In genomic region chr17:57889252-57889651, GRCh38 we compare ENCODE assay signal across 14 cellular contexts. TPM values are rescaled to one million over a fixed set of nuclear protein-coding genes. Genes with fewer than 3 reads are reported as not detected.
DNase-seq lines count a peak whose midpoint lies in the region; ATAC-seq, FAIRE-seq and TF ChIP-seq lines count a peak whose summit lies in the region.
"Had no signal": no experiment of that assay in that cellular context is flagged by ENCODE, and none has a peak within 500 bp of the region (broad histone marks: within the 10 kb centered on the region; RNA-seq: fewer than 3 reads in every experiment).

No MANE protein-coding gene starts in this region.

- H4K20me1 ChIP-seq in mammary epithelial cell (ENCODE audit: insufficient read depth, low read length), result no peaks in the 10 kb centered on the region
- no peaks in the 10 kb centered on the region for H4K20me1 ChIP-seq in osteoblast (ENCODE audit: insufficient read depth, low read length)

- no peaks in the 10 kb centered on the region for H3K36me3 ChIP-seq in mammary epithelial cell (ENCODE audit: insufficient read depth, low read length)
- H3K36me3 ChIP-seq in endodermal cell (ENCODE audit: control insufficient read depth, insufficient read depth, low read length), result peaks cover 3% of the 10 kb centered on the region
- peaks cover 7% of the 10 kb centered on the region for H3K36me3 ChIP-seq in osteoblast (ENCODE audit: insufficient read depth, low read length)

- ATAC-seq in GM18861 (IDR thresholded peaks at IDR 0.05; ENCODE audit: unreplicated experiment), result no peak
- ATAC-seq: CD8-positive, alpha-beta T cell had no signal

- H3K9me3 ChIP-seq in mammary epithelial cell (replicated peaks; ENCODE audit: insufficient read depth, low read length), result no peaks in the 10 kb centered on the region
- H3K9me3 ChIP-seq in endodermal cell (ENCODE audit: control insufficient read depth, low read length), result no peaks in the 10 kb centered on the region
- H3K9me3 ChIP-seq in osteoblast (ENCODE audit: low read depth, low read length), result no peaks in the 10 kb centered on the region

- H3K9ac ChIP-seq in mammary epithelial cell (ENCODE audit: insufficient read depth, low read length), result no peak overlapping the region
- H3K9ac ChIP-seq in endodermal cell (ENCODE audit: extremely low read depth, low read length, poor library complexity, severe bottlenecking), result no peak overlapping the region

- no peak overlapping the region for H3K27ac ChIP-seq in mammary epithelial cell (ENCODE audit: insufficient read depth, low read depth, low read length)
- H3K27ac ChIP-seq in endodermal cell (ENCODE audit: low read depth, low read length), result peak overlapping the region; percentile 51
- H3K27ac ChIP-seq in osteoblast (ENCODE audit: low read depth, low read length), result peak overlapping the region; percentile 3

- intact Hi-C loops in MCF 10A (cut with micrococcal nuclease) (no loop called here), mammary epithelial cell (cut with micrococcal nuclease) (no loop called here)

- H3K79me2 ChIP-seq in mammary epithelial cell (ENCODE audit: insufficient read depth, low read length) (no peaks in the 10 kb centered on the region), osteoblast (ENCODE audit: insufficient read depth, low read length) (peaks cover 52% of the 10 kb centered on the region)

- H3K9me3 Mint-ChIP-seq in MCF 10A (ENCODE audit: unreplicated experiment), result no peaks in the 10 kb centered on the region
- H3K9me3 Mint-ChIP-seq in endodermal cell, result no peaks in the 10 kb centered on the region
- H3K9me3 Mint-ChIP-seq: CD8-positive, alpha-beta T cell; T-helper 2 cell treated with Interferon-gamma antibody and Interleukin-4, amounts not matched to agents 5 μg/mL and 100 μg/mL, for 36 hours had no signal

- CTCF ChIA-PET in MCF 10A (lab: Yijun Ruan, JAX), result interaction anchor here (1.3 to 7.8 kb wide), 5 partner anchors 10 to 110 kb away, joined by 4 to 81 read pairs (median 28); no protein-coding TSS in a partner anchor
- CTCF ChIA-PET in mammary epithelial cell (lab: Charles Lee; ENCODE audit: low non-redundant PET), result no interaction called here

- H3K4me3 Mint-ChIP-seq in MCF 10A (ENCODE audit: unreplicated experiment) (no peak overlapping the region), endodermal cell (no peak overlapping the region)
- H3K4me3 Mint-ChIP-seq: CD8-positive, alpha-beta T cell; T-helper 2 cell treated with Interferon-gamma antibody and Interleukin-4, amounts not matched to agents 5 μg/mL and 100 μg/mL, for 36 hours had no signal

- H3K4me2 ChIP-seq in mammary epithelial cell (ENCODE audit: insufficient read depth, low read depth, low read length) (no peak overlapping the region), osteoblast (ENCODE audit: insufficient read depth, low read length) (no peak overlapping the region)

- H3K4me3 ChIP-seq in mammary epithelial cell (replicated peaks in 1 of 3; ENCODE audit: insufficient read depth in 1 of 3, low read depth in 2 of 3, low read length in 3 of 3) (no peak overlapping the region), endodermal cell (ENCODE audit: low read length) (no peak overlapping the region), osteoblast (ENCODE audit: insufficient read depth, low read length) (no peak overlapping the region)

- WGBS in mammary epithelial cell (ENCODE audit: low coverage, missing lambda C conversion rate), result 100% methylated on average over 2 of the region's 2 CpGs
- WGBS in endodermal cell (ENCODE audit: insufficient coverage in 1 of 2, insufficient read length in 1 of 2), 2 experiments, result 92% methylated on average over 2 of the region's 2 CpGs; no CpG with 5 or more reads in 1 of the 2 experiments

- TF ChIP-seq CTCF in MCF 10A (IDR thresholded peaks at IDR 0.05; ENCODE audit: unreplicated experiment) (no peak), mammary epithelial cell (conservative IDR thresholded peaks at IDR 0.05 in 1 of 2, IDR thresholded peaks at IDR 0.05 in 1 of 2; ENCODE audit: extremely low read depth in 1 of 2, insufficient read depth in 1 of 2, low read depth in 1 of 2, low read length in 2 of 2) (no peak), endodermal cell (conservative IDR thresholded peaks at IDR 0.05) (no peak), osteoblast (IDR thresholded peaks at IDR 0.05; ENCODE audit: extremely low read depth, low read depth, low read length) (no peak)

- H2AFZ ChIP-seq in mammary epithelial cell (ENCODE audit: low read depth, low read length) (no peak overlapping the region), osteoblast (ENCODE audit: low read length) (no peak overlapping the region)

- BruUV-seq in MCF 10A (replicated peaks; lab: Mats Ljungman, UMichigan) (no TSS peak), mammary epithelial cell (replicated peaks; lab: Mats Ljungman, UMichigan) (no TSS peak)

- peaks cover 11% of the 10 kb centered on the region for H3K36me3 Mint-ChIP-seq in MCF 10A (ENCODE audit: insufficient read depth, unreplicated experiment)
- peaks cover 6% of the 10 kb centered on the region for H3K36me3 Mint-ChIP-seq in endodermal cell (ENCODE audit: low read depth)
- H3K36me3 Mint-ChIP-seq: CD8-positive, alpha-beta T cell had no signal

- dilution Hi-C loops in mammary epithelial cell (cut with HindIII; ENCODE audit: low sequenced_read_pairs), result no loop called here

- no peaks in the 10 kb centered on the region for H3K27me3 Mint-ChIP-seq in MCF 10A (ENCODE audit: insufficient read depth, unreplicated experiment)
- no peaks in the 10 kb centered on the region for H3K27me3 Mint-ChIP-seq in endodermal cell (ENCODE audit: insufficient read depth)

- FAIRE-seq in urothelium cell line (lab: Jason Lieb, UNC), result peak; percentile 65

- H3K27ac Mint-ChIP-seq in MCF 10A (ENCODE audit: low read depth, unreplicated experiment), result peak overlapping the region; percentile 90
- no peak overlapping the region for H3K27ac Mint-ChIP-seq in endodermal cell
- H3K27ac Mint-ChIP-seq: CD8-positive, alpha-beta T cell; T-helper 2 cell treated with Interferon-gamma antibody and Interleukin-4, amounts not matched to agents 5 μg/mL and 100 μg/mL, for 36 hours had no signal

- H3K27me3 ChIP-seq in mammary epithelial cell (ENCODE audit: insufficient read depth, low read length), result no peaks in the 10 kb centered on the region
- no peaks in the 10 kb centered on the region for H3K27me3 ChIP-seq in endodermal cell (ENCODE audit: control insufficient read depth, insufficient read depth, low read length, poor library complexity, severe bottlenecking)
- no peaks in the 10 kb centered on the region for H3K27me3 ChIP-seq in osteoblast (ENCODE audit: insufficient read depth, low read length)

- in situ Hi-C loops in mammary epithelial cell (cut with MboI; ENCODE audit: low sequenced_read_pairs in 2 of 2), result no loop called here

- DNase-seq in MCF 10A (ENCODE audit: unreplicated experiment), result no peak
- no peak for DNase-seq in mammary epithelial cell
- DNase-seq in endodermal cell, result no peak
- DNase-seq in osteoblast (ENCODE audit: insufficient read length, low spot score, missing footprints), result no peak
- DNase-seq in urothelium cell line (ENCODE audit: low spot score), result no peak
- no peak for DNase-seq in NCI-H146 (lab: John Stamatoyannopoulos, UW)
- no peak for DNase-seq in NCI-H446 (lab: John Stamatoyannopoulos, UW)
- DNase-seq: activated CD8-positive, alpha-beta memory T cell treated with anti-CD3 and anti-CD28 coated beads, Interleukin-2, amount 50 U/mL, for 4 hours; CD8-positive, alpha-beta T cell; NCI-H2081 treated with DMSO at 0.1 percent for 48 hours; NCI-H774; stimulated activated CD4-positive, alpha-beta T cell treated with anti-CD3 and anti-CD28 coated beads, Interleukin-4, amount 100 ng/mL, for 1 hour had no signal

- POLR2A ChIA-PET in MCF 10A (lab: Yijun Ruan, JAX), result interaction anchor here (0.5 to 2.4 kb wide), 5 partner anchors 19 to 1273 kb away, joined by 3 to 10 read pairs (median 3); partner anchors contain the start of gene MRPS23

- H3K4me1 Mint-ChIP-seq in MCF 10A (ENCODE audit: insufficient read depth, unreplicated experiment) (peaks cover 41% of the 10 kb centered on the region), endodermal cell (peaks cover 13% of the 10 kb centered on the region)

- H3K4me1 ChIP-seq in mammary epithelial cell (ENCODE audit: insufficient read depth, low read length) (peaks cover 35% of the 10 kb centered on the region), endodermal cell (ENCODE audit: control insufficient read depth, insufficient read depth, low read length) (peaks cover 10% of the 10 kb centered on the region), osteoblast (ENCODE audit: insufficient read depth, low read length) (peaks cover 50% of the 10 kb centered on the region)

RNA-seq across cellular contexts. Expression of gene MRPS23, which starts 39.4 kb away (rescaled TPM):
- total RNA-seq in MCF 10A (2022) (54.1 and 59.3 TPM in 2 replicates), mammary epithelial cell (10 to 100 TPM; 17.7 to 48.4 TPM), endodermal cell (10 to 100 TPM; 43.9 to 49.2 TPM), osteoblast (17.1 and 19.9 TPM in 2 replicates)
- polyA plus RNA-seq in mammary epithelial cell, result 63.7 TPM
- polyA minus RNA-seq in mammary epithelial cell, result 9.9 TPM
- 40.1 TPM for polyA plus RNA-seq in endodermal cell (2013, experiment 1 of 2)
- polyA plus RNA-seq in endodermal cell (2013, experiment 2 of 2), result 41.1 TPM
